In genomic region chr2:49973917-49974368, GRCh38 we compare ENCODE assay signal across 8 cellular contexts.
DNase-seq lines count a peak whose midpoint lies in the region; ATAC-seq and TF ChIP-seq lines count a peak whose summit lies in the region.

No MANE protein-coding gene starts in this region.

- intact Hi-C loops in left colon (cut with DNase I, micrococcal nuclease): no loop called here

- ATAC-seq in activated CD4-positive, CD25-positive, alpha-beta regulatory T cell treated with anti-CD3 and anti-CD28 coated beads, Interleukin-2, amount 50 U/mL, for 24 hours: peak; percentile 86 to 95
- ATAC-seq in left colon: no peak

- POLR2A ChIA-PET in HEK293T (lab: Yijun Ruan, JAX): no interaction called here

- DNase-seq in DMS53 treated with DMSO at 0.1 percent for 48 hours (lab: John Stamatoyannopoulos, UW; ENCODE audit: unreplicated experiment): peak; percentile 81
- DNase-seq in HEK293T (ENCODE audit: extremely low spot score): peak; percentile 50
- DNase-seq in NCI-H1694 (lab: John Stamatoyannopoulos, UW): peak; percentile 98
- DNase-seq in cerebellar cortex (ENCODE audit: low spot score): peak; percentile 97
- peak; percentile 18 to 26 for DNase-seq in left colon
- DNase-seq in stimulated activated CD4-positive, alpha-beta T cell treated with anti-CD3 and anti-CD28 coated beads, Interleukin-4, amount 100 ng/mL, for 1 hour: peak; percentile 57
- DNase-seq in mesenteric fat pad (ENCODE audit: low spot score): no peak

- CTCF ChIA-PET in HEK293T (lab: Yijun Ruan, JAX): interaction anchor here (0.6 to 0.7 kb wide), 2 partner anchors 9 to 196 kb away, joined by 3 to 4 read pairs; no protein-coding TSS in a partner anchor

TF ChIP-seq in HEK293T, 16 proteins besides CTCF, POLR2A, EP300 and RAD21:
- TF ChIP-seq L3MBTL2 (conservative IDR thresholded peaks at IDR 0.05) (peak; percentile 37; the same call in 1 of the 2 replicates), NFRKB (IDR thresholded peaks at IDR 0.05) (no peak), SP1 (IDR thresholded peaks at IDR 0.05) (no peak), FOXK2 (IDR thresholded peaks at IDR 0.05) (no peak), TARDBP (IDR thresholded peaks at IDR 0.05) (no peak)
- TF ChIP-seq, protein P1, sequence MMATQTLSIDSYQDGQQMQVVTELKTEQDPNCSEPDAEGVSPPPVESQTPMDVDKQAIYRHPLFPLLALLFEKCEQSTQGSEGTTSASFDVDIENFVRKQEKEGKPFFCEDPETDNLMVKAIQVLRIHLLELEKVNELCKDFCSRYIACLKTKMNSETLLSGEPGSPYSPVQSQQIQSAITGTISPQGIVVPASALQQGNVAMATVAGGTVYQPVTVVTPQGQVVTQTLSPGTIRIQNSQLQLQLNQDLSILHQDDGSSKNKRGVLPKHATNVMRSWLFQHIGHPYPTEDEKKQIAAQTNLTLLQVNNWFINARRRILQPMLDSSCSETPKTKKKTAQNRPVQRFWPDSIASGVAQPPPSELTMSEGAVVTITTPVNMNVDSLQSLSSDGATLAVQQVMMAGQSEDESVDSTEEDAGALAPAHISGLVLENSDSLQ (IDR thresholded peaks at IDR 0.05): no peak
